8 cellular contexts compared by ENCODE assay signal in the genomic region with DNA sequence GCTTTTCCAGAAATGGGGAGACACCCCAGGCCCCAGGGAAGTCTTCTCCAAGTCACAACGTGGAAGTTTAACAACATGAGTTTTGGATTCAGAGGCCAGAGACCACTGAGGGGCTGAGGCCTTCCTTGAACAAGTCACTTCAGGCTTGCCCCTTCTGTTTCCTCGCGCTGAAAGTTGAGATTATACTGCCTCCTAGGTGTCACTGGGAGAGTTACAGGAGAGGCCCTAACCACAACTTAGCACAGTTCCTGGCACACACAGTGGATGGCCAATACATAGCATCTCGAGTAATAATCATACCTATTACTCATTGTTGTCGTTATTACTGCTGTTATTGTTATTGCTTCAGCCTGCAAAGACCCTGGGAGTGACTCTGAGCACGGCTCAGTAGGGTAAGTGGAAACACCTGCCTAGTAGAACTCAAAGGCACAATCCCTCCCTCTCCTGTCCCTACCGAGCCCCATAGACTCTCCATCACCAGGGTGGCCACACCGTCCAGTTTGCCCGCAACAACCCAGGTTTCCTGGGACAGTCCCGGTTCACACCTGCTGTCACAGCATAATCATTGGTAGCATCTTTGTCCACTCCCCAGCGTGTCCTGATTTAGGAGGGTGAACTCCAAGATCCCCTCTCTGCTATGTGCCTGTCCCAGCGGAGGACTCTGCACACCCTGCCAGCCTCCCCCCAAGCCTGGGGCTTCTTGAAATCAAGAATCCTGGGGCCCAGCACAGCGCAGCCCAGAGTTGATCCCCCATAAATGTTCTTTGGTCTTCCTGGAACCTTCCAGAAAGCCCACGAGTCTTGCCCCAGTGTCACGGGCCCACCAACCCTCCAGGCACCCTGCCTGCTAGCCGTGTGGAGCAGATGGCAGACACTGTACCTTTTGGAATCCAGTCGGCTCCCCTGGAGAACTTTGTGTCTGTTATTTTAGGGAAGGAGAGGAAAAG.
DNase-seq lines count a peak whose midpoint lies in the region; ATAC-seq and TF ChIP-seq lines count a peak whose summit lies in the region.

No MANE protein-coding gene starts in this region.

- H3K27me3 ChIP-seq in tibial nerve = no peaks in the 10 kb centered on the region
- no peaks in the 10 kb centered on the region for H3K27me3 ChIP-seq in effector memory CD4-positive, alpha-beta T cell (replicated peaks; ENCODE audit: control insufficient read depth, insufficient read depth, low read length, poor library complexity, severe bottlenecking)

- H3K4me3 ChIP-seq in tibial nerve = no peak overlapping the region
- no peak overlapping the region for H3K4me3 ChIP-seq in effector memory CD4-positive, alpha-beta T cell (ENCODE audit: insufficient read depth, low read depth, low read length, poor library complexity, severe bottlenecking)

- no peak for TF ChIP-seq POLR2A in tibial nerve (IDR thresholded peaks at IDR 0.05)

- H3K4me3 Mint-ChIP-seq in activated CD8-positive, alpha-beta T cell treated with anti-CD3 and anti-CD28 coated beads, Interleukin-2, amount 10 ng/mL, durations not matched to agents 7 days and 5 days = no peak overlapping the region

- CTCF ChIA-PET in activated CD8-positive, alpha-beta T cell treated with anti-CD3 and anti-CD28 coated beads, Interleukin-2, amount 10 ng/mL, durations not matched to agents 7 days and 5 days (lab: Charles Lee) = interaction anchor here (0.6 to 2.3 kb wide), 2 partner anchors 27 to 96 kb away, joined by 3 to 6 read pairs; no protein-coding TSS in a partner anchor

- peak; percentile 43 to 62 (median 56) for TF ChIP-seq CTCF in tibial nerve (IDR thresholded peaks at IDR 0.05)

- peak overlapping the region; percentile 1 to 83 (median 22) for H3K27ac ChIP-seq in tibial nerve
- no peak overlapping the region for H3K27ac ChIP-seq in effector memory CD4-positive, alpha-beta T cell (ENCODE audit: insufficient read depth, low read length, poor library complexity, severe bottlenecking)

- peaks cover 0 to 90% (median 0%) of the 10 kb centered on the region in 3 donors for H3K36me3 ChIP-seq in tibial nerve
- H3K36me3 ChIP-seq in effector memory CD4-positive, alpha-beta T cell (ENCODE audit: control insufficient read depth, insufficient read depth, low read length) = peaks cover 73% of the 10 kb centered on the region

- peak; percentile 39 for ATAC-seq in activated CD8-positive, alpha-beta T cell treated with anti-CD3 and anti-CD28 coated beads, Interleukin-2, amount 10 ng/mL, durations not matched to agents 7 days and 5 days

- DNase-seq in COLO668 (lab: John Stamatoyannopoulos, UW; ENCODE audit: unreplicated experiment) (peak; percentile 23), HCEC 1CT (peak; percentile 15), iPS-NIHi7 (ENCODE audit: extremely low spot score) (peak; percentile 71), tibial nerve (ENCODE audit: low spot score in 2 of 2) (no peak), A172 (ENCODE audit: low spot score) (no peak), posterior vena cava (ENCODE audit: low spot score) (no peak)
- peak; percentile 23 for DNase-seq in activated CD8-positive, alpha-beta T cell treated with anti-CD3 and anti-CD28 coated beads, Interleukin-2, amount 10 ng/mL, durations not matched to agents 7 days and 5 days
- DNase-seq in effector memory CD4-positive, alpha-beta T cell = no peak

- peaks cover 0 to 27% (median 5%) of the 10 kb centered on the region in 4 donors for H3K4me1 ChIP-seq in tibial nerve
- no peaks in the 10 kb centered on the region for H3K4me1 ChIP-seq in effector memory CD4-positive, alpha-beta T cell (ENCODE audit: control insufficient read depth, insufficient read depth, low read length, poor library complexity, severe bottlenecking)

- H3K36me3 Mint-ChIP-seq in activated CD8-positive, alpha-beta T cell treated with anti-CD3 and anti-CD28 coated beads, Interleukin-2, amount 10 ng/mL, durations not matched to agents 7 days and 5 days (ENCODE audit: low read depth) = peaks cover 70% of the 10 kb centered on the region

- H3K9me3 Mint-ChIP-seq in activated CD8-positive, alpha-beta T cell treated with anti-CD3 and anti-CD28 coated beads, Interleukin-2, amount 10 ng/mL, durations not matched to agents 7 days and 5 days (ENCODE audit: insufficient read depth) = no peaks in the 10 kb centered on the region

- TF ChIP-seq EP300 in tibial nerve (IDR thresholded peaks at IDR 0.05) = no peak

- 61 to 66% methylated on average over 17 of the region's 17 CpGs for WGBS in tibial nerve, 2 donors

- no peak overlapping the region for H3K27ac Mint-ChIP-seq in activated CD8-positive, alpha-beta T cell treated with anti-CD3 and anti-CD28 coated beads, Interleukin-2, amount 10 ng/mL, durations not matched to agents 7 days and 5 days

- POLR2A ChIA-PET in activated CD8-positive, alpha-beta T cell treated with anti-CD3 and anti-CD28 coated beads, Interleukin-2, amount 10 ng/mL, durations not matched to agents 7 days and 5 days (lab: Charles Lee) = no interaction called here

- H3K27me3 Mint-ChIP-seq in activated CD8-positive, alpha-beta T cell treated with anti-CD3 and anti-CD28 coated beads, Interleukin-2, amount 10 ng/mL, durations not matched to agents 7 days and 5 days (ENCODE audit: low read depth) = no peaks in the 10 kb centered on the region

- intact Hi-C loops in posterior vena cava (cut with DNase I) = no loop called here

- H3K4me1 Mint-ChIP-seq in activated CD8-positive, alpha-beta T cell treated with anti-CD3 and anti-CD28 coated beads, Interleukin-2, amount 10 ng/mL, durations not matched to agents 7 days and 5 days (ENCODE audit: low read depth) = no peaks in the 10 kb centered on the region

- H3K9me3 ChIP-seq in tibial nerve = no peaks in the 10 kb centered on the region
- no peaks in the 10 kb centered on the region for H3K9me3 ChIP-seq in effector memory CD4-positive, alpha-beta T cell (ENCODE audit: control insufficient read depth, low read length)

Comparison
In these comparisons a context has a peak if more than half of its experiments do, and no peak if none do; other contexts are left out.
1. DNase-seq: peak in COLO668 (single experiment), HCEC 1CT (single experiment), activated CD8-positive, alpha-beta T cell treated with anti-CD3 and anti-CD28 coated beads, Interleukin-2, amount 10 ng/mL, durations not matched to agents 7 days and 5 days (single experiment) and iPS-NIHi7 (single experiment); none in tibial nerve (0 of 2), effector memory CD4-positive, alpha-beta T cell (0 of 3), A172 (single experiment) and posterior vena cava (single experiment).